In the genomic region with DNA sequence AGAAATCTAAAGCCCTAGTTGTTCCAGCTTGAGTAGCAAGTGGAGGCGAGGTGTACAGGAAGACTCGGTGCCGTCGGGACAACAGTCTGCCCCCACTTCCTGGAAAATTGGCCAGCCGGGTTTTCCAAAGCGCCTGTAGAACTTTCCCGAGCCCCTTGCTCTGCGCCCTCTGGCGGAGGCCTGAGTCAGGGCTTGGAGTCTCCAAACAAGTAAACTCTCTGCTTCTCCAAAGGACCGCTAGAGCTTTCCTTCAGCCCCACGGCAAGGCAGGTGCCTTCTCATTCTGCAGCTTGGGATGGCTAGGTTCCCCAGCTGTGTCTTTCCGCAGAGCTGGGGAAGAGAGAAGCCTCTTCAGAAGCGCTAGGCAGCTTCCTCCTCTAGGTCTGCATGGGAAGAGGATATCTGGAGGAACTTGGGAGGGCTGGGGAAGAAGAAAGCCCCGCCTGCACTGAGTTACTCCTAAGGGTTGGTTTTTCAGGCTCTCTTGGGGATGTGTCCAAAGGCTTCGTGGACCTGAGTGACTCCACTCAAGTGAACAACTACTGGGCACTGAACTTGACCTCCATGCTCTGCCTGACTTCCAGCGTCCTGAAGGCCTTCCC, we compare ENCODE assay signal across 1 cellular context.
TF ChIP-seq lines count a peak whose summit lies in the region.

No MANE protein-coding gene starts in this region.

TF ChIP-seq in HepG2, 621 proteins besides CTCF, POLR2A, EP300 and RAD21 (continued from another document and continues in another):
- TF ChIP-seq, protein P1, sequence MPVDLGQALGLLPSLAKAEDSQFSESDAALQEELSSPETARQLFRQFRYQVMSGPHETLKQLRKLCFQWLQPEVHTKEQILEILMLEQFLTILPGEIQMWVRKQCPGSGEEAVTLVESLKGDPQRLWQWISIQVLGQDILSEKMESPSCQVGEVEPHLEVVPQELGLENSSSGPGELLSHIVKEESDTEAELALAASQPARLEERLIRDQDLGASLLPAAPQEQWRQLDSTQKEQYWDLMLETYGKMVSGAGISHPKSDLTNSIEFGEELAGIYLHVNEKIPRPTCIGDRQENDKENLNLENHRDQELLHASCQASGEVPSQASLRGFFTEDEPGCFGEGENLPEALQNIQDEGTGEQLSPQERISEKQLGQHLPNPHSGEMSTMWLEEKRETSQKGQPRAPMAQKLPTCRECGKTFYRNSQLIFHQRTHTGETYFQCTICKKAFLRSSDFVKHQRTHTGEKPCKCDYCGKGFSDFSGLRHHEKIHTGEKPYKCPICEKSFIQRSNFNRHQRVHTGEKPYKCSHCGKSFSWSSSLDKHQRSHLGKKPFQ (CRISPR knock-in tag; IDR thresholded peaks at IDR 0.05; ENCODE audit: insufficient replicate concordance): no peak
- TF ChIP-seq HNRNPUL1 (IDR thresholded peaks at IDR 0.05; ENCODE audit: low read depth, low read length) (no peak), ZFP62 (CRISPR knock-in tag; IDR thresholded peaks at IDR 0.05) (no peak), ZSCAN21 (CRISPR knock-in tag; IDR thresholded peaks at IDR 0.05; ENCODE audit: borderline replicate concordance) (no peak), RARA (CRISPR knock-in tag; IDR thresholded peaks at IDR 0.05) (peak; percentile 26; the same call in 1 of the 2 replicates), PCBP2 (optimal IDR thresholded peaks at IDR 0.05; ENCODE audit: low read depth, low read length, poor library complexity, severe bottlenecking) (no peak), MLLT10 (CRISPR knock-in tag; IDR thresholded peaks at IDR 0.05) (no peak), ZNF570 (CRISPR knock-in tag; IDR thresholded peaks at IDR 0.05; ENCODE audit: borderline replicate concordance) (no peak), HNRNPLL (IDR thresholded peaks at IDR 0.05; ENCODE audit: low read depth, low read length, poor library complexity, severe bottlenecking) (no peak), SRF (IDR thresholded peaks at IDR 0.05; ENCODE audit: low read depth, low read length) (no peak), FLYWCH1 (CRISPR knock-in tag; IDR thresholded peaks at IDR 0.05) (no peak), SP5 (CRISPR knock-in tag; IDR thresholded peaks at IDR 0.05; ENCODE audit: borderline replicate concordance, low read depth) (no peak), ESRRA (CRISPR knock-in tag; IDR thresholded peaks at IDR 0.05; ENCODE audit: low read depth) (peak; percentile 19; the same call in 1 of the 2 replicates), ZNF607 (CRISPR knock-in tag; IDR thresholded peaks at IDR 0.05; ENCODE audit: borderline replicate concordance) (peak; percentile 61; the same call in 1 of the 2 replicates), MAFK (conservative IDR thresholded peaks at IDR 0.05 in 1 of 2, IDR thresholded peaks at IDR 0.05 in 1 of 2; ENCODE audit: low read length in 2 of 2) (no peak), RFXAP (CRISPR knock-in tag; IDR thresholded peaks at IDR 0.05; ENCODE audit: borderline replicate concordance) (no peak), ZNF792 (CRISPR knock-in tag; IDR thresholded peaks at IDR 0.05) (no peak), BRCA1 (CRISPR knock-in tag; IDR thresholded peaks at IDR 0.05) (no peak; the same call in 1 of the 2 replicates), ZNF326 (CRISPR knock-in tag; IDR thresholded peaks at IDR 0.05; ENCODE audit: borderline replicate concordance) (no peak), ZBTB7B (CRISPR knock-in tag; IDR thresholded peaks at IDR 0.05) (peak; percentile 47), HNRNPL (IDR thresholded peaks at IDR 0.05; ENCODE audit: low read depth, low read length) (no peak), ZBTB42 (CRISPR knock-in tag; IDR thresholded peaks at IDR 0.05) (no peak), ZNF772 (CRISPR knock-in tag; IDR thresholded peaks at IDR 0.05) (no peak; the same call in 1 of the 2 replicates)
- TF ChIP-seq, protein P2, sequence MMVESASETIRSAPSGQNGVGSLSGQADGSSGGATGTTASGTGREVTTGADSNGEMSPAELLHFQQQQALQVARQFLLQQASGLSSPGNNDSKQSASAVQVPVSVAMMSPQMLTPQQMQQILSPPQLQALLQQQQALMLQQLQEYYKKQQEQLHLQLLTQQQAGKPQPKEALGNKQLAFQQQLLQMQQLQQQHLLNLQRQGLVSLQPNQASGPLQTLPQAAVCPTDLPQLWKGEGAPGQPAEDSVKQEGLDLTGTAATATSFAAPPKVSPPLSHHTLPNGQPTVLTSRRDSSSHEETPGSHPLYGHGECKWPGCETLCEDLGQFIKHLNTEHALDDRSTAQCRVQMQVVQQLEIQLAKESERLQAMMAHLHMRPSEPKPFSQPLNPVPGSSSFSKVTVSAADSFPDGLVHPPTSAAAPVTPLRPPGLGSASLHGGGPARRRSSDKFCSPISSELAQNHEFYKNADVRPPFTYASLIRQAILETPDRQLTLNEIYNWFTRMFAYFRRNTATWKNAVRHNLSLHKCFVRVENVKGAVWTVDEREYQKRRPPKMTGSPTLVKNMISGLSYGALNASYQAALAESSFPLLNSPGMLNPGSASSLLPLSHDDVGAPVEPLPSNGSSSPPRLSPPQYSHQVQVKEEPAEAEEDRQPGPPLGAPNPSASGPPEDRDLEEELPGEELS (CRISPR knock-in tag; IDR thresholded peaks at IDR 0.05): peak; percentile 42; the same call in 1 of the 2 replicates
- TF ChIP-seq, protein P3, sequence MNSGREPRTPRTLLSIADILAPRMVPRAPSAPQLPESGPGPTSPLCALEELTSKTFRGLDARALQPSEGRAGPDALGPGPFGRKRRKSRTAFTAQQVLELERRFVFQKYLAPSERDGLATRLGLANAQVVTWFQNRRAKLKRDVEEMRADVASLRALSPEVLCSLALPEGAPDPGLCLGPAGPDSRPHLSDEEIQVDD (CRISPR knock-in tag; IDR thresholded peaks at IDR 0.05; ENCODE audit: borderline replicate concordance): no peak
- TF ChIP-seq, protein P4, sequence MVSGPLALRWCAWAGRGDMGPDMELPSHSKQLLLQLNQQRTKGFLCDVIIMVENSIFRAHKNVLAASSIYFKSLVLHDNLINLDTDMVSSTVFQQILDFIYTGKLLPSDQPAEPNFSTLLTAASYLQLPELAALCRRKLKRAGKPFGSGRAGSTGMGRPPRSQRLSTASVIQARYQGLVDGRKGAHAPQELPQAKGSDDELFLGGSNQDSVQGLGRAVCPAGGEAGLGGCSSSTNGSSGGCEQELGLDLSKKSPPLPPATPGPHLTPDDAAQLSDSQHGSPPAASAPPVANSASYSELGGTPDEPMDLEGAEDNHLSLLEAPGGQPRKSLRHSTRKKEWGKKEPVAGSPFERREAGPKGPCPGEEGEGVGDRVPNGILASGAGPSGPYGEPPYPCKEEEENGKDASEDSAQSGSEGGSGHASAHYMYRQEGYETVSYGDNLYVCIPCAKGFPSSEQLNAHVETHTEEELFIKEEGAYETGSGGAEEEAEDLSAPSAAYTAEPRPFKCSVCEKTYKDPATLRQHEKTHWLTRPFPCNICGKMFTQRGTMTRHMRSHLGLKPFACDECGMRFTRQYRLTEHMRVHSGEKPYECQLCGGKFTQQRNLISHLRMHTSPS (CRISPR knock-in tag; IDR thresholded peaks at IDR 0.05; ENCODE audit: low read depth): 0 out of 2 replicates have a peak, but pooled peaks have one; percentile 57
- TF ChIP-seq, protein P5, sequence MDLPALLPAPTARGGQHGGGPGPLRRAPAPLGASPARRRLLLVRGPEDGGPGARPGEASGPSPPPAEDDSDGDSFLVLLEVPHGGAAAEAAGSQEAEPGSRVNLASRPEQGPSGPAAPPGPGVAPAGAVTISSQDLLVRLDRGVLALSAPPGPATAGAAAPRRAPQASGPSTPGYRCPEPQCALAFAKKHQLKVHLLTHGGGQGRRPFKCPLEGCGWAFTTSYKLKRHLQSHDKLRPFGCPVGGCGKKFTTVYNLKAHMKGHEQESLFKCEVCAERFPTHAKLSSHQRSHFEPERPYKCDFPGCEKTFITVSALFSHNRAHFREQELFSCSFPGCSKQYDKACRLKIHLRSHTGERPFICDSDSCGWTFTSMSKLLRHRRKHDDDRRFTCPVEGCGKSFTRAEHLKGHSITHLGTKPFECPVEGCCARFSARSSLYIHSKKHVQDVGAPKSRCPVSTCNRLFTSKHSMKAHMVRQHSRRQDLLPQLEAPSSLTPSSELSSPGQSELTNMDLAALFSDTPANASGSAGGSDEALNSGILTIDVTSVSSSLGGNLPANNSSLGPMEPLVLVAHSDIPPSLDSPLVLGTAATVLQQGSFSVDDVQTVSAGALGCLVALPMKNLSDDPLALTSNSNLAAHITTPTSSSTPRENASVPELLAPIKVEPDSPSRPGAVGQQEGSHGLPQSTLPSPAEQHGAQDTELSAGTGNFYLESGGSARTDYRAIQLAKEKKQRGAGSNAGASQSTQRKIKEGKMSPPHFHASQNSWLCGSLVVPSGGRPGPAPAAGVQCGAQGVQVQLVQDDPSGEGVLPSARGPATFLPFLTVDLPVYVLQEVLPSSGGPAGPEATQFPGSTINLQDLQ (CRISPR knock-in tag; IDR thresholded peaks at IDR 0.05): no peak; the same call in 1 of the 2 replicates
- TF ChIP-seq, protein P6, sequence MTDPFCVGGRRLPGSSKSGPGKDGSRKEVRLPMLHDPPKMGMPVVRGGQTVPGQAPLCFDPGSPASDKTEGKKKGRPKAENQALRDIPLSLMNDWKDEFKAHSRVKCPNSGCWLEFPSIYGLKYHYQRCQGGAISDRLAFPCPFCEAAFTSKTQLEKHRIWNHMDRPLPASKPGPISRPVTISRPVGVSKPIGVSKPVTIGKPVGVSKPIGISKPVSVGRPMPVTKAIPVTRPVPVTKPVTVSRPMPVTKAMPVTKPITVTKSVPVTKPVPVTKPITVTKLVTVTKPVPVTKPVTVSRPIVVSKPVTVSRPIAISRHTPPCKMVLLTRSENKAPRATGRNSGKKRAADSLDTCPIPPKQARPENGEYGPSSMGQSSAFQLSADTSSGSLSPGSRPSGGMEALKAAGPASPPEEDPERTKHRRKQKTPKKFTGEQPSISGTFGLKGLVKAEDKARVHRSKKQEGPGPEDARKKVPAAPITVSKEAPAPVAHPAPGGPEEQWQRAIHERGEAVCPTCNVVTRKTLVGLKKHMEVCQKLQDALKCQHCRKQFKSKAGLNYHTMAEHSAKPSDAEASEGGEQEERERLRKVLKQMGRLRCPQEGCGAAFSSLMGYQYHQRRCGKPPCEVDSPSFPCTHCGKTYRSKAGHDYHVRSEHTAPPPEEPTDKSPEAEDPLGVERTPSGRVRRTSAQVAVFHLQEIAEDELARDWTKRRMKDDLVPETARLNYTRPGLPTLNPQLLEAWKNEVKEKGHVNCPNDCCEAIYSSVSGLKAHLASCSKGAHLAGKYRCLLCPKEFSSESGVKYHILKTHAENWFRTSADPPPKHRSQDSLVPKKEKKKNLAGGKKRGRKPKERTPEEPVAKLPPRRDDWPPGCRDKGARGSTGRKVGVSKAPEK (CRISPR knock-in tag; IDR thresholded peaks at IDR 0.05; ENCODE audit: borderline replicate concordance): no peak; the same call in 1 of the 2 replicates
- TF ChIP-seq, protein P7, sequence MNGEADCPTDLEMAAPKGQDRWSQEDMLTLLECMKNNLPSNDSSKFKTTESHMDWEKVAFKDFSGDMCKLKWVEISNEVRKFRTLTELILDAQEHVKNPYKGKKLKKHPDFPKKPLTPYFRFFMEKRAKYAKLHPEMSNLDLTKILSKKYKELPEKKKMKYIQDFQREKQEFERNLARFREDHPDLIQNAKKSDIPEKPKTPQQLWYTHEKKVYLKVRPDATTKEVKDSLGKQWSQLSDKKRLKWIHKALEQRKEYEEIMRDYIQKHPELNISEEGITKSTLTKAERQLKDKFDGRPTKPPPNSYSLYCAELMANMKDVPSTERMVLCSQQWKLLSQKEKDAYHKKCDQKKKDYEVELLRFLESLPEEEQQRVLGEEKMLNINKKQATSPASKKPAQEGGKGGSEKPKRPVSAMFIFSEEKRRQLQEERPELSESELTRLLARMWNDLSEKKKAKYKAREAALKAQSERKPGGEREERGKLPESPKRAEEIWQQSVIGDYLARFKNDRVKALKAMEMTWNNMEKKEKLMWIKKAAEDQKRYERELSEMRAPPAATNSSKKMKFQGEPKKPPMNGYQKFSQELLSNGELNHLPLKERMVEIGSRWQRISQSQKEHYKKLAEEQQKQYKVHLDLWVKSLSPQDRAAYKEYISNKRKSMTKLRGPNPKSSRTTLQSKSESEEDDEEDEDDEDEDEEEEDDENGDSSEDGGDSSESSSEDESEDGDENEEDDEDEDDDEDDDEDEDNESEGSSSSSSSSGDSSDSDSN (CRISPR knock-in tag; IDR thresholded peaks at IDR 0.05): no peak; the same call in 1 of the 2 replicates
- TF ChIP-seq, protein P8, sequence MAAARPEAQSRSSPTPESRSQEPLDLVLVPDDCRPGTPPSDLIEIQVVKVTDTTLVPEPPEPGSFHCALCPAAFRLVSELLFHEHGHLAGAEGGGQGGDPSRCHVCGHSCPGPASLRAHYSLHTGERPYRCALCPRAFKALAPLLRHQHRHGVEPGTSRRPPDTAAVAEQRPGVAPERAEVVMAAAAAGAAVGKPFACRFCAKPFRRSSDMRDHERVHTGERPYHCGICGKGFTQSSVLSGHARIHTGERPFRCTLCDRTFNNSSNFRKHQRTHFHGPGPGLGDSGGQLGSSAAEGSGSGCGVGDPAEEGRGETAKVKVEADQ (CRISPR knock-in tag; IDR thresholded peaks at IDR 0.05; ENCODE audit: borderline replicate concordance): no peak; the same call in 1 of the 2 replicates
- TF ChIP-seq, protein P9, sequence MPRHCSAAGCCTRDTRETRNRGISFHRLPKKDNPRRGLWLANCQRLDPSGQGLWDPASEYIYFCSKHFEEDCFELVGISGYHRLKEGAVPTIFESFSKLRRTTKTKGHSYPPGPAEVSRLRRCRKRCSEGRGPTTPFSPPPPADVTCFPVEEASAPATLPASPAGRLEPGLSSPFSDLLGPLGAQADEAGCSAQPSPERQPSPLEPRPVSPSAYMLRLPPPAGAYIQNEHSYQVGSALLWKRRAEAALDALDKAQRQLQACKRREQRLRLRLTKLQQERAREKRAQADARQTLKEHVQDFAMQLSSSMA (CRISPR knock-in tag; IDR thresholded peaks at IDR 0.05): no peak
- TF ChIP-seq, protein P10, sequence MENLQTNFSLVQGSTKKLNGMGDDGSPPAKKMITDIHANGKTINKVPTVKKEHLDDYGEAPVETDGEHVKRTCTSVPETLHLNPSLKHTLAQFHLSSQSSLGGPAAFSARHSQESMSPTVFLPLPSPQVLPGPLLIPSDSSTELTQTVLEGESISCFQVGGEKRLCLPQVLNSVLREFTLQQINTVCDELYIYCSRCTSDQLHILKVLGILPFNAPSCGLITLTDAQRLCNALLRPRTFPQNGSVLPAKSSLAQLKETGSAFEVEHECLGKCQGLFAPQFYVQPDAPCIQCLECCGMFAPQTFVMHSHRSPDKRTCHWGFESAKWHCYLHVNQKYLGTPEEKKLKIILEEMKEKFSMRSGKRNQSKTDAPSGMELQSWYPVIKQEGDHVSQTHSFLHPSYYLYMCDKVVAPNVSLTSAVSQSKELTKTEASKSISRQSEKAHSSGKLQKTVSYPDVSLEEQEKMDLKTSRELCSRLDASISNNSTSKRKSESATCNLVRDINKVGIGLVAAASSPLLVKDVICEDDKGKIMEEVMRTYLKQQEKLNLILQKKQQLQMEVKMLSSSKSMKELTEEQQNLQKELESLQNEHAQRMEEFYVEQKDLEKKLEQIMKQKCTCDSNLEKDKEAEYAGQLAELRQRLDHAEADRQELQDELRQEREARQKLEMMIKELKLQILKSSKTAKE (CRISPR knock-in tag; IDR thresholded peaks at IDR 0.05; ENCODE audit: borderline replicate concordance): peak; percentile 10; the same call in 1 of the 2 replicates
- TF ChIP-seq, protein P11, sequence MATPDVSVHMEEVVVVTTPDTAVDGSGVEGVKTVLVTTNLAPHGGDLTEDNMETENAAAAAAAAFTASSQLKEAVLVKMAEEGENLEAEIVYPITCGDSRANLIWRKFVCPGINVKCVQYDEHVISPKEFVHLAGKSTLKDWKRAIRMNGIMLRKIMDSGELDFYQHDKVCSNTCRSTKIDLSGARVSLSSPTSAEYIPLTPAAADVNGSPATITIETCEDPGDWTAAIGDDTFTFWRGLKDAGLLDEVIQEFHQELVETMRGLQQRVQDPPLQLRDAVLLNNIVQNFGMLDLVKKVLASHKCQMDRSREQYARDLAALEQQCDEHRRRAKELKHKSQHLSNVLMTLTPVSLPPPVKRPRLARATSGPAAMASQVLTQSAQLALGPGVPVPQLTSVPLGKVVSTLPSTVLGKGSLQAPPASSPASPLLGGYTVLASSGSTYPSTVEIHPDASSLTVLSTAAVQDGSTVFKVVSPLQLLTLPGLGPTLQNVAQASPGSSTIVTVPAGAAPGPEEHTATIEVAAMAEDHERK (CRISPR knock-in tag; IDR thresholded peaks at IDR 0.05; ENCODE audit: low read depth): no peak
